Comparison of ENCODE assay signal across 25 cellular contexts in the genomic region with DNA sequence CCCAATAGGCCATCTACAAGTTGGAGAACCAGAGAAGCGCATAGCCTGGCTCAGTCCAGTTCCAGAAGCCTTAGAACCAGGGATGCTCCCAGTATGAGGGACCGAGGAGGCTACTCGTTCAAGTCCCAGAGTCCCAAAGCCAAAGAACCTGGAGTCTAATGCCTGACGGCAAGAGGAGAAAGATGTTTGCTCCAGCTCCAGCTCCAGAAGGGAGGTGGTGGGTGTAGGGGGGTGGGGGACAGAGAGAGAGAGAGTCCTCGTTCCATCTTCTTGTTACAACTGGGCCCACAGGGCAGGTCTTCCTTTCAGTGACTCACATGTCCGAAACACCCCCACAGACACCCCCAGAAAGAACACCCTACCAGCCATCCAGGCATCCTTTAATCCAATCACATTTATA.
"Had no signal": no experiment of that assay in that cellular context is flagged by ENCODE, and none has a peak within 500 bp of the region (broad histone marks: within the 10 kb centered on the region; RNA-seq: fewer than 3 reads in every experiment).

No MANE protein-coding gene starts in this region.

- H3K4me1 ChIP-seq: Peyer's patch, SJCRH30 had no signal

- DNase-seq: KBM-7, MV-4-11, NCI-H1048, NCI-H1105, NCI-H1417, NCI-H1436 treated with DMSO at 0.1 percent for 48 hours, NCI-H1694 treated with DMSO at 0.1 percent for 48 hours, NCI-H1930, NCI-H2081, NCI-H2107, NCI-H2171, NCI-H226, NCI-H446, NCI-H510A, NCI-H524 treated with DMSO at 0.1 percent for 48 hours, NCI-H69, NCI-H774, PC-3, Peyer's patch, SHP77 treated with DMSO at 0.1 percent for 48 hours, SJCRH30 had no signal

- ATAC-seq: PC-3, Right ventricle myocardium inferior, SK-N-SH treated with all-trans-retinoic acid at 6 μM for 48 hours had no signal

- H3K27ac ChIP-seq: HL-60, Peyer's patch, SJCRH30 had no signal

- H3K9me3 ChIP-seq: Peyer's patch, SJCRH30 had no signal

- H3K4me3 ChIP-seq: Peyer's patch, SJCRH30 had no signal

- H3K27me3 ChIP-seq: Peyer's patch had no signal

- H3K36me3 ChIP-seq: Peyer's patch, SJCRH30 had no signal

- FAIRE-seq: HTR-8/SVneo had no signal
